1 cellular context compared by ENCODE assay signal in the genomic region with DNA sequence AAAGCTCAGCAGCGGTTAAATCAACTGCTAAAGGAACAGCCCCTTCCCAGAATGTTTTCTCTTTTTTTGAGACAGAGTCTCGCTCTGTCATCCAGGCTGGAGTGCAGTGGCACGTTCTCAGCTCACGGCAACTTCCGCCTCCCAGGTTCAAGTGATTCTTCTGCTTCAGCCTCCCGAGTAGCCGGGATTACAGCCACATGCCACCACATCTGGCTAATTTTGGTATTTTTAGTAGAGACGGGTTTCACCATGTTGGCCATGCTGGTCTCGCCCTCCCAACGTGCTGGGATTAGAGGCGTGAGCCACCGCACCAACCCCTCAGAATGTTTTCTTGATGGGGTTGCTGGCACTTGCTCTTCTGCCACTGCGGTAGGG.
TF ChIP-seq lines count a peak whose summit lies in the region.

No MANE protein-coding gene starts in this region.

TF ChIP-seq in A549, 52 proteins besides CTCF, POLR2A, EP300 and RAD21 (continued from another document):
- TF ChIP-seq, protein P1, sequence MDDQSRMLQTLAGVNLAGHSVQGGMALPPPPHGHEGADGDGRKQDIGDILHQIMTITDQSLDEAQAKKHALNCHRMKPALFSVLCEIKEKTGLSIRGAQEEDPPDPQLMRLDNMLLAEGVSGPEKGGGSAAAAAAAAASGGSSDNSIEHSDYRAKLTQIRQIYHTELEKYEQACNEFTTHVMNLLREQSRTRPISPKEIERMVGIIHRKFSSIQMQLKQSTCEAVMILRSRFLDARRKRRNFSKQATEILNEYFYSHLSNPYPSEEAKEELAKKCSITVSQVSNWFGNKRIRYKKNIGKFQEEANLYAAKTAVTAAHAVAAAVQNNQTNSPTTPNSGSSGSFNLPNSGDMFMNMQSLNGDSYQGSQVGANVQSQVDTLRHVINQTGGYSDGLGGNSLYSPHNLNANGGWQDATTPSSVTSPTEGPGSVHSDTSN (IDR thresholded peaks at IDR 0.05) = no peak
- TF ChIP-seq FOSL2 (IDR thresholded peaks at IDR 0.05) (no peak), FOSL2 (CRISPR knock-in tag; IDR thresholded peaks at IDR 0.05) (no peak), MYC (IDR thresholded peaks at IDR 0.05; ENCODE audit: borderline replicate concordance, low read length) (no peak), KDM1A (IDR thresholded peaks at IDR 0.05; ENCODE audit: low read depth) (no peak), HOXB5 (CRISPR knock-in tag; IDR thresholded peaks at IDR 0.05) (no peak), HEYL (CRISPR knock-in tag; IDR thresholded peaks at IDR 0.05) (no peak), ZSCAN20 (CRISPR knock-in tag; IDR thresholded peaks at IDR 0.05) (no peak), RARB (CRISPR knock-in tag; IDR thresholded peaks at IDR 0.05) (no peak), KDM5A (IDR thresholded peaks at IDR 0.05) (no peak), POLR2AphosphoS2 (conservative IDR thresholded peaks at IDR 0.05; ENCODE audit: low read length) (no peak), JUNB (IDR thresholded peaks at IDR 0.05) (no peak), CHD2 (IDR thresholded peaks at IDR 0.05; ENCODE audit: low read length, partially characterized antibody) (no peak), TP53 (CRISPR knock-in tag; IDR thresholded peaks at IDR 0.05) (no peak), CBX8 (IDR thresholded peaks at IDR 0.05) (no peak), BHLHE40 (IDR thresholded peaks at IDR 0.05; ENCODE audit: low read depth, low read length) (no peak), RNF2 (IDR thresholded peaks at IDR 0.05; ENCODE audit: borderline replicate concordance, low read depth) (no peak)
- TF ChIP-seq, protein P2, sequence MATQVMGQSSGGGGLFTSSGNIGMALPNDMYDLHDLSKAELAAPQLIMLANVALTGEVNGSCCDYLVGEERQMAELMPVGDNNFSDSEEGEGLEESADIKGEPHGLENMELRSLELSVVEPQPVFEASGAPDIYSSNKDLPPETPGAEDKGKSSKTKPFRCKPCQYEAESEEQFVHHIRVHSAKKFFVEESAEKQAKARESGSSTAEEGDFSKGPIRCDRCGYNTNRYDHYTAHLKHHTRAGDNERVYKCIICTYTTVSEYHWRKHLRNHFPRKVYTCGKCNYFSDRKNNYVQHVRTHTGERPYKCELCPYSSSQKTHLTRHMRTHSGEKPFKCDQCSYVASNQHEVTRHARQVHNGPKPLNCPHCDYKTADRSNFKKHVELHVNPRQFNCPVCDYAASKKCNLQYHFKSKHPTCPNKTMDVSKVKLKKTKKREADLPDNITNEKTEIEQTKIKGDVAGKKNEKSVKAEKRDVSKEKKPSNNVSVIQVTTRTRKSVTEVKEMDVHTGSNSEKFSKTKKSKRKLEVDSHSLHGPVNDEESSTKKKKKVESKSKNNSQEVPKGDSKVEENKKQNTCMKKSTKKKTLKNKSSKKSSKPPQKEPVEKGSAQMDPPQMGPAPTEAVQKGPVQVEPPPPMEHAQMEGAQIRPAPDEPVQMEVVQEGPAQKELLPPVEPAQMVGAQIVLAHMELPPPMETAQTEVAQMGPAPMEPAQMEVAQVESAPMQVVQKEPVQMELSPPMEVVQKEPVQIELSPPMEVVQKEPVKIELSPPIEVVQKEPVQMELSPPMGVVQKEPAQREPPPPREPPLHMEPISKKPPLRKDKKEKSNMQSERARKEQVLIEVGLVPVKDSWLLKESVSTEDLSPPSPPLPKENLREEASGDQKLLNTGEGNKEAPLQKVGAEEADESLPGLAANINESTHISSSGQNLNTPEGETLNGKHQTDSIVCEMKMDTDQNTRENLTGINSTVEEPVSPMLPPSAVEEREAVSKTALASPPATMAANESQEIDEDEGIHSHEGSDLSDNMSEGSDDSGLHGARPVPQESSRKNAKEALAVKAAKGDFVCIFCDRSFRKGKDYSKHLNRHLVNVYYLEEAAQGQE (IDR thresholded peaks at IDR 0.05) = no peak
- TF ChIP-seq, protein P3, sequence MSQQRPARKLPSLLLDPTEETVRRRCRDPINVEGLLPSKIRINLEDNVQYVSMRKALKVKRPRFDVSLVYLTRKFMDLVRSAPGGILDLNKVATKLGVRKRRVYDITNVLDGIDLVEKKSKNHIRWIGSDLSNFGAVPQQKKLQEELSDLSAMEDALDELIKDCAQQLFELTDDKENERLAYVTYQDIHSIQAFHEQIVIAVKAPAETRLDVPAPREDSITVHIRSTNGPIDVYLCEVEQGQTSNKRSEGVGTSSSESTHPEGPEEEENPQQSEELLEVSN (IDR thresholded peaks at IDR 0.05; ENCODE audit: borderline replicate concordance, low read depth) = no peak
- TF ChIP-seq, protein P4, sequence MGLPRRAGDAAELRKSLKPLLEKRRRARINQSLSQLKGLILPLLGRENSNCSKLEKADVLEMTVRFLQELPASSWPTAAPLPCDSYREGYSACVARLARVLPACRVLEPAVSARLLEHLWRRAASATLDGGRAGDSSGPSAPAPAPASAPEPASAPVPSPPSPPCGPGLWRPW (IDR thresholded peaks at IDR 0.05) = no peak
TF ChIP-seq in A549: peak in this region for 0.
